In genomic region chr17:83194761-83195329, GRCh38 we compare ENCODE assay signal across 11 cellular contexts.
DNase-seq lines count a peak whose midpoint lies in the region; ATAC-seq and TF ChIP-seq lines count a peak whose summit lies in the region.
"Had no signal": no experiment of that assay in that cellular context is flagged by ENCODE, and none has a peak within 500 bp of the region (broad histone marks: within the 10 kb centered on the region; RNA-seq: fewer than 3 reads in every experiment).

No MANE protein-coding gene starts in this region.

- H3K9ac ChIP-seq in adipocyte (ENCODE audit: low read length) = peak overlapping the region; percentile 79

- no peak overlapping the region for H3K27ac Mint-ChIP-seq in activated CD4-positive, alpha-beta T cell treated with anti-CD3 and anti-CD28 coated beads, Interleukin-2, amount 10 ng/mL, durations not matched to agents 7 days and 5 days
- peak overlapping the region in 4 of 6 donors; percentile 30 to 68 (median 58) for H3K27ac Mint-ChIP-seq in immature natural killer cell

- no peaks in the 10 kb centered on the region for H3K36me3 ChIP-seq in adipocyte (ENCODE audit: control insufficient read depth, insufficient read depth, low read length, severe bottlenecking)
- H3K36me3 ChIP-seq in thoracic aorta = no peaks in the 10 kb centered on the region

- no peaks in the 10 kb centered on the region for H3K36me3 Mint-ChIP-seq in activated CD4-positive, alpha-beta T cell treated with anti-CD3 and anti-CD28 coated beads, Interleukin-2, amount 10 ng/mL, durations not matched to agents 7 days and 5 days (ENCODE audit: low read depth)
- H3K36me3 Mint-ChIP-seq in immature natural killer cell = no peaks in the 10 kb centered on the region

- H3K4me3 ChIP-seq in adipocyte (ENCODE audit: low read length) = peak overlapping the region; percentile 64
- H3K4me3 ChIP-seq in thoracic aorta = peak overlapping the region; percentile 5

- no peak overlapping the region for H3K4me3 Mint-ChIP-seq in activated CD4-positive, alpha-beta T cell treated with anti-CD3 and anti-CD28 coated beads, Interleukin-2, amount 10 ng/mL, durations not matched to agents 7 days and 5 days
- H3K4me3 Mint-ChIP-seq in immature natural killer cell = no peak overlapping the region

- ATAC-seq in thoracic aorta (ENCODE audit: insufficient number of reproducible peaks, low FRiP score, low read depth) (no peak), HG03432 (IDR thresholded peaks at IDR 0.05; ENCODE audit: unreplicated experiment) (no peak), GM21381 (IDR thresholded peaks at IDR 0.05; ENCODE audit: unreplicated experiment) (no peak)

- TF ChIP-seq CTCF in thoracic aorta (IDR thresholded peaks at IDR 0.05) = no peak

- no peaks in the 10 kb centered on the region for H3K9me3 ChIP-seq in adipocyte (ENCODE audit: control insufficient read depth, low read length)
- H3K9me3 ChIP-seq in thoracic aorta = no peaks in the 10 kb centered on the region

- POLR2A ChIA-PET in activated CD4-positive, alpha-beta T cell treated with anti-CD3 and anti-CD28 coated beads, Interleukin-2, amount 10 ng/mL, durations not matched to agents 7 days and 5 days (lab: Charles Lee) = no interaction called here

- peaks cover 32% of the 10 kb centered on the region for H3K4me1 Mint-ChIP-seq in activated CD4-positive, alpha-beta T cell treated with anti-CD3 and anti-CD28 coated beads, Interleukin-2, amount 10 ng/mL, durations not matched to agents 7 days and 5 days
- H3K4me1 Mint-ChIP-seq in immature natural killer cell = peaks cover 47 to 53% of the 10 kb centered on the region in 2 donors

- H3K27me3 ChIP-seq in adipocyte (replicated peaks; ENCODE audit: control insufficient read depth, insufficient read depth, low read length) = no peaks in the 10 kb centered on the region
- no peaks in the 10 kb centered on the region for H3K27me3 ChIP-seq in thoracic aorta (replicated peaks; ENCODE audit: insufficient read depth)

- no peaks in the 10 kb centered on the region for H3K9me3 Mint-ChIP-seq in activated CD4-positive, alpha-beta T cell treated with anti-CD3 and anti-CD28 coated beads, Interleukin-2, amount 10 ng/mL, durations not matched to agents 7 days and 5 days
- H3K9me3 Mint-ChIP-seq in immature natural killer cell = peaks cover 0 to 1% (median 0%) of the 10 kb centered on the region in 6 donors

- peak overlapping the region; percentile 57 to 62 for H3K27ac ChIP-seq in thoracic aorta

- H3K27me3 Mint-ChIP-seq in activated CD4-positive, alpha-beta T cell treated with anti-CD3 and anti-CD28 coated beads, Interleukin-2, amount 10 ng/mL, durations not matched to agents 7 days and 5 days = no peaks in the 10 kb centered on the region
- peaks cover 6 to 18% (median 9%) of the 10 kb centered on the region in 3 donors for H3K27me3 Mint-ChIP-seq in immature natural killer cell (ENCODE audit: low read depth in 3 of 3)

- DNase-seq in activated CD4-positive, alpha-beta T cell treated with anti-CD3 and anti-CD28 coated beads, Interleukin-2, amount 10 ng/mL, durations not matched to agents 7 days and 5 days = peak; percentile 5
- no peak for DNase-seq in activated CD4-positive, alpha-beta T cell treated with anti-CD3 and anti-CD28 coated beads, Interleukin-2, amount 50 U/mL, for 4 hours
- DNase-seq in adipocyte (ENCODE audit: low read depth) = peak; percentile 43
- DNase-seq in immature natural killer cell = no peak
- DNase-seq in thoracic aorta (ENCODE audit: low spot score) = no peak
- DNase-seq in stimulated activated naive CD4-positive, alpha-beta T cell treated with Interleukin-2 at 50 U/mL for 16 hours (lab: John Stamatoyannopoulos, UW) = no peak
- DNase-seq: ACHN, NCI-H2171 treated with DMSO at 0.1 percent for 48 hours, SHP77 treated with DMSO at 0.1 percent for 48 hours had no signal

- peaks cover 49% of the 10 kb centered on the region for H3K4me1 ChIP-seq in adipocyte (ENCODE audit: control insufficient read depth, insufficient read depth, low read length)
- H3K4me1 ChIP-seq in thoracic aorta (ENCODE audit: control insufficient read depth in 1 of 2, low read depth in 2 of 2) = peaks cover 36 to 55% of the 10 kb centered on the region in 2 donors

- CTCF ChIA-PET in activated CD4-positive, alpha-beta T cell treated with anti-CD3 and anti-CD28 coated beads, Interleukin-2, amount 10 ng/mL, durations not matched to agents 7 days and 5 days (lab: Charles Lee) = no interaction called here

Comparison
In these comparisons a context has a peak if more than half of its experiments do, and no peak if none do; other contexts are left out.
1. DNase-seq: peak in activated CD4-positive, alpha-beta T cell treated with anti-CD3 and anti-CD28 coated beads, Interleukin-2, amount 10 ng/mL, durations not matched to agents 7 days and 5 days (single experiment) and adipocyte (single experiment); none in activated CD4-positive, alpha-beta T cell treated with anti-CD3 and anti-CD28 coated beads, Interleukin-2, amount 50 U/mL, for 4 hours (0 of 2), immature natural killer cell (0 of 3), thoracic aorta (single experiment) and stimulated activated naive CD4-positive, alpha-beta T cell treated with Interleukin-2 at 50 U/mL for 16 hours (single experiment).